Comparison of ENCODE assay signal across 29 cellular contexts in the genomic region with DNA sequence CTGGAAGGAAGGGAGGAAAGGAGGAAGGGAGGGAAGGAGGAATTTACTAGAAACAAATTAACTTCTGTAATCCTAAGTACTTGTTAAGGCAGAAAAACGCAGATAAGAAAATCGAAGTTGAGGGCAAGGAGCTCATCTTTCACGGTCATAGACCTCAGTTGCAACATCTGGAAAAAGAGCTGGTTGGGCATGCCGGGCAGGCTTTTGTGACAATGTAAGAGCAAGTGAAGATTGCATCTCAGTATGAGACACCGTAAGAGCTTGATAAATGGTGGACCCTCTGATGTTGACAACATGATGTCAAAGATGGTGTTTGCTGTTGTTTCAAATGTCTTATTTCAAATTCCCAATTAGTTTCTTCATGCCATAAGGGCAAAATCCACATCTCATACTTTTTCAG.
"Had no signal": no experiment of that assay in that cellular context is flagged by ENCODE, and none has a peak within 500 bp of the region (broad histone marks: within the 10 kb centered on the region; RNA-seq: fewer than 3 reads in every experiment).

No MANE protein-coding gene starts in this region.

- H3K4me3 ChIP-seq: coronary artery, dorsolateral prefrontal cortex, esophagus muscularis mucosa, gastrocnemius medialis, heart left ventricle had no signal

- H3K36me3 ChIP-seq: brain microvascular endothelial cell, esophagus muscularis mucosa, gastrocnemius medialis, heart left ventricle had no signal

- FAIRE-seq: astrocyte, bronchial epithelial cell, TTC549 had no signal

- DNase-seq: activated CD4-positive, alpha-beta memory T cell treated with anti-CD3 and anti-CD28 coated beads, Interleukin-2, amount 10 ng/mL, durations not matched to agents 7 days and 5 days; activated CD4-positive, alpha-beta T cell treated with anti-CD3 and anti-CD28 coated beads for 1 hour; activated CD4-positive, alpha-beta T cell treated with anti-CD3 and anti-CD28 coated beads for 4 hours; activated CD4-positive, alpha-beta T cell treated with anti-CD3 and anti-CD28 coated beads, Interleukin-2, amount 10 ng/mL, durations not matched to agents 7 days and 5 days; activated CD4-positive, alpha-beta T cell treated with anti-CD3 and anti-CD28 coated beads, Interleukin-2, amount 50 U/mL, for 4 hours; activated CD8-positive, alpha-beta memory T cell treated with anti-CD3 and anti-CD28 coated beads, Interleukin-2, amount 50 U/mL, for 48 hours; activated gamma-delta T cell treated with Interleukin-2 at 50 U/mL for 16 hours; activated naive CD4-positive, alpha-beta T cell treated with anti-CD3 and anti-CD28 coated beads, Interleukin-2, amount 50 U/mL, for 16 hours; activated naive CD4-positive, alpha-beta T cell treated with Interleukin-2 at 50 U/mL for 16 hours; activated T-cell treated with anti-CD3 and anti-CD28 coated beads for 4 hours; activated T-cell treated with anti-CD3 and anti-CD28 coated beads, Interleukin-2, amount 50 U/mL, for 24 hours; activated T-cell treated with anti-CD3 and anti-CD28 coated beads, Interleukin-2, amount 50 U/mL, for 72 hours; amniotic stem cell; anterior cingulate cortex; brain microvascular endothelial cell; dorsolateral prefrontal cortex; effector memory CD8-positive, alpha-beta T cell; erythroblast; foreskin keratinocyte; gastrocnemius medialis; glutamatergic neuron; heart left ventricle; T-helper 2 cell had no signal

- H3K9me3 ChIP-seq: esophagus muscularis mucosa, gastrocnemius medialis, heart left ventricle had no signal

- H3K27ac ChIP-seq: brain microvascular endothelial cell, coronary artery, dorsolateral prefrontal cortex, esophagus muscularis mucosa, foreskin keratinocyte, gastrocnemius medialis, heart left ventricle, VCaP had no signal

- H3K4me1 ChIP-seq: esophagus muscularis mucosa, foreskin keratinocyte, gastrocnemius medialis, heart left ventricle had no signal

- H3K27me3 ChIP-seq: brain microvascular endothelial cell, dorsolateral prefrontal cortex, esophagus muscularis mucosa, foreskin keratinocyte, gastrocnemius medialis, heart left ventricle had no signal
